ENCODE assay signal across 21 cellular contexts in the genomic region with DNA sequence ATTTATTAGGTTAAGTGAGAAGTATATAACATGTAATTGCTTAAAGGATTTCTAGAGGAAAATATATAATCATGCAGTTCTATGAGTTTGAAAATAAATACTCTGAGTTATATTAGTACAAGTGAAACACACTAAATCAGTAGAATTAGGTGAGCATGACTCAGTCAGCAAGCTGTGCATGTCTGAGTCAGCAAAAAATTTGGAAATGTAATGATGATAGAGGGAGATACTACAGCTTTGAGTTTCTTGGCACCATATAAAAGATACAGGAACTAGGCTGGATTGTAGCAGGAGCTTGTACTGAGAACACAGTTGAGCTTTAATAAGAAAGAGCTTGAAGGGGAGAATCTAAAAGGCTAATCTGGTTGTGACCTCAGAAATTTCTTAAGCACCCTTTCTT.
"Had no signal": no experiment of that assay in that cellular context is flagged by ENCODE, and none has a peak within 500 bp of the region (broad histone marks: within the 10 kb centered on the region; RNA-seq: fewer than 3 reads in every experiment).

No MANE protein-coding gene starts in this region.

- ATAC-seq: esophagus mucosa; gastrocnemius medialis; mucosa of descending colon; naive thymus-derived CD8-positive, alpha-beta T cell; psoas muscle had no signal

- H3K9me3 ChIP-seq: gastrocnemius medialis, neutrophil, psoas muscle, sigmoid colon, suprapubic skin, tibial artery, upper lobe of left lung, uterus had no signal

- H3K4me1 ChIP-seq: gastrocnemius medialis, psoas muscle, suprapubic skin, tibial artery, upper lobe of left lung, uterus had no signal

- H3K4me3 ChIP-seq: gastrocnemius medialis, mucosa of descending colon, psoas muscle, sigmoid colon, skin epidermis, suprapubic skin, tibial artery, upper lobe of left lung, uterus had no signal

- H3K27ac ChIP-seq: gastrocnemius medialis, neutrophil, psoas muscle, sigmoid colon, skin epidermis, suprapubic skin, tibial artery, upper lobe of left lung, uterus had no signal

- DNase-seq: effector memory CD4-positive, alpha-beta T cell; gastrocnemius medialis; immature natural killer cell; kidney; left cardiac atrium; mucosa of descending colon; naive thymus-derived CD8-positive, alpha-beta T cell; psoas muscle; retina; sigmoid colon; stimulated activated CD4-positive, alpha-beta T cell treated with anti-CD3 and anti-CD28 coated beads, Interleukin-12 subunit alpha, Interleukin-12 subunit beta, amount 100 ng/mL, for 4 hours; stimulated activated CD4-positive, alpha-beta T cell treated with anti-CD3 and anti-CD28 coated beads, Interleukin-2, amount 100 ng/mL, for 48 hours; stimulated activated naive CD4-positive, alpha-beta T cell treated with Interleukin-2 at 50 U/mL for 16 hours; tibial artery; upper lobe of left lung; uterus had no signal

- H3K27me3 ChIP-seq: gastrocnemius medialis, neutrophil, sigmoid colon, suprapubic skin, tibial artery, upper lobe of left lung, uterus had no signal

- H3K36me3 ChIP-seq: gastrocnemius medialis, neutrophil, sigmoid colon, suprapubic skin, tibial artery, upper lobe of left lung, uterus had no signal

- FAIRE-seq: endometrium, kidney had no signal
